In genomic region chrX:106611323-106611681, GRCh38 we compare ENCODE assay signal across 1 cellular context.
TF ChIP-seq lines count a peak whose summit lies in the region.

No MANE protein-coding gene starts in this region.

TF ChIP-seq in HCT116, 20 proteins besides CTCF, POLR2A, EP300 and RAD21 (continued from another document):
- TF ChIP-seq JUND (IDR thresholded peaks at IDR 0.05), result no peak
- TF ChIP-seq YY1 (IDR thresholded peaks at IDR 0.05; ENCODE audit: extremely low read depth, insufficient replicate concordance, low read depth, low read length), result no peak
- no peak for TF ChIP-seq TCF7L2 (IDR thresholded peaks at IDR 0.05; ENCODE audit: borderline replicate concordance, extremely low read depth, insufficient read depth, insufficient read length)
